In the genomic region with DNA sequence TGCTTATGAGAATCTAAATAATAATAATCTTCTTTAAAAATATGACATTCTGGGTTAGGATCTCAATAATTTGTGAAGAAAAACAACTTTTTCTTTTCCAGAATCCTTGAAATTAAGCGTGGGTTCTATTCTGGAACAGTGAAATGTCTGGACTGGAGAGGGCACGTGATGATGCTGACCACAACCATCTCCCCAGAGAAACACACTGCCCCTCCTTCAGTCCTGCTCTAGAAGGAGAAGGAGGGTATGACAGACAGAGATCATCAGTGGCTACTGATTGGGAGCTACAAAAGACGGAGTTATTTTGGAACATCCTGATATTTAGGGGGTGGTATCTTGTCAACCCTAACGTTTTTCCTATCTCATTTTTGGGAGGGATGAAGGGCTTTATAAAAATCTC, we compare ENCODE assay signal across 18 cellular contexts. TPM values are rescaled to one million over a fixed set of nuclear protein-coding genes. Genes with fewer than 3 reads are reported as not detected.
DNase-seq lines count a peak whose midpoint lies in the region; ATAC-seq and TF ChIP-seq lines count a peak whose summit lies in the region.
"Had no signal": no experiment of that assay in that cellular context is flagged by ENCODE, and none has a peak within 500 bp of the region (broad histone marks: within the 10 kb centered on the region; RNA-seq: fewer than 3 reads in every experiment).

No MANE protein-coding gene starts in this region.

- H3K4me3 Mint-ChIP-seq in IgD-negative memory B cell, result peak overlapping the region in 1 of 4 donors; percentile 75
- H3K4me3 Mint-ChIP-seq in naive B cell, result peak overlapping the region in 1 of 8 donors; percentile 29
- H3K4me3 Mint-ChIP-seq: CD8-positive, alpha-beta memory T cell had no signal

- H3K36me3 Mint-ChIP-seq in IgD-negative memory B cell, result peaks cover 2% of the 10 kb centered on the region
- H3K36me3 Mint-ChIP-seq in naive B cell, result peaks cover 13 to 14% of the 10 kb centered on the region in 2 donors
- H3K36me3 Mint-ChIP-seq: CD8-positive, alpha-beta memory T cell had no signal

- peaks cover 84% of the 10 kb centered on the region for H3K4me1 ChIP-seq in BLaER1
- H3K4me1 ChIP-seq in ascending aorta, result peaks cover 3 to 24% of the 10 kb centered on the region in 2 donors

- H3K9ac ChIP-seq in BLaER1, result no peak overlapping the region

- H3K4me3 ChIP-seq in BLaER1, result no peak overlapping the region
- H3K4me3 ChIP-seq in ascending aorta, result no peak overlapping the region

- ATAC-seq in naive B cell (ENCODE audit: low read depth in 2 of 2), result no peak
- ATAC-seq in HG03354 (IDR thresholded peaks at IDR 0.05; ENCODE audit: poor library complexity, severe bottlenecking, unreplicated experiment), result no peak
- no peak for ATAC-seq in HG02981 (IDR thresholded peaks at IDR 0.05; ENCODE audit: unreplicated experiment)
- ATAC-seq: Panc1 had no signal

- TF ChIP-seq CTCF in ascending aorta (IDR thresholded peaks at IDR 0.05), result no peak

- H3K27me3 Mint-ChIP-seq in IgD-negative memory B cell (no peaks in the 10 kb centered on the region), naive B cell (no peaks in the 10 kb centered on the region)
- H3K27me3 Mint-ChIP-seq: CD8-positive, alpha-beta memory T cell had no signal

- H4K20me1 ChIP-seq in BLaER1, result peaks cover 81% of the 10 kb centered on the region

- H3K4me1 Mint-ChIP-seq in IgD-negative memory B cell (peaks cover 56 to 69% (median 59%) of the 10 kb centered on the region in 3 donors), naive B cell (peaks cover 43 to 77% (median 54%) of the 10 kb centered on the region in 3 donors)
- H3K4me1 Mint-ChIP-seq: CD8-positive, alpha-beta memory T cell had no signal

- H3K27me3 ChIP-seq in BLaER1 (no peaks in the 10 kb centered on the region), ascending aorta (no peaks in the 10 kb centered on the region)

- H3K36me3 ChIP-seq in BLaER1, result peaks cover 34% of the 10 kb centered on the region
- H3K36me3 ChIP-seq in ascending aorta, result no peaks in the 10 kb centered on the region

- peak overlapping the region; percentile 62 for H3K4me2 ChIP-seq in BLaER1

- H3K27ac ChIP-seq in BLaER1, result no peak overlapping the region
- H3K27ac ChIP-seq in ascending aorta, result peak overlapping the region; percentile 15 to 22

- no peaks in the 10 kb centered on the region for H3K9me3 Mint-ChIP-seq in IgD-negative memory B cell
- H3K9me3 Mint-ChIP-seq in naive B cell, result no peaks in the 10 kb centered on the region
- H3K9me3 Mint-ChIP-seq: CD8-positive, alpha-beta memory T cell had no signal

- no peaks in the 10 kb centered on the region; the same call in 1 of the 2 replicates for H3K9me3 ChIP-seq in BLaER1
- H3K9me3 ChIP-seq in ascending aorta, result no peaks in the 10 kb centered on the region

- intact Hi-C loops in ascending aorta (cut with DNase I), result no loop called here

- DNase-seq in ascending aorta (ENCODE audit: low spot score in 2 of 2) (no peak), naive B cell (no peak), NCI-H128 (lab: John Stamatoyannopoulos, UW; ENCODE audit: unreplicated experiment) (no peak), activated gamma-delta T cell treated with Interleukin-2 at 50 U/mL for 16 hours (no peak)
- DNase-seq: AML-193; CD8-positive, alpha-beta memory T cell; DND-41; GDM1; HCEC 1CT; NCI-H1105 treated with DMSO at 0.1 percent for 48 hours; NCI-H187 treated with DMSO at 0.1 percent for 48 hours; NCI-H446; SHP77 treated with DMSO at 0.1 percent for 48 hours had no signal

- H3K27ac Mint-ChIP-seq in IgD-negative memory B cell, result peak overlapping the region; percentile 4 to 42 (median 31)
- peak overlapping the region; percentile 37 to 89 (median 75) for H3K27ac Mint-ChIP-seq in naive B cell
- H3K27ac Mint-ChIP-seq: CD8-positive, alpha-beta memory T cell had no signal

RNA-seq across cellular contexts. Expression of a gene that starts 40.2 kb away (rescaled TPM):
- polyA plus RNA-seq in IgD-negative memory B cell (238 TPM), naive B cell (ENCODE audit: low read depth in 6 of 6) (100 to 1,000 TPM; 402 to 547 (median 433) TPM)
- 138 TPM for total RNA-seq in ascending aorta
- polyA plus RNA-seq: CD8-positive, alpha-beta memory T cell had no signal
